8 cellular contexts compared by ENCODE assay signal in genomic region chr1:234373064-234373937, GRCh38. TPM values are rescaled to one million over a fixed set of nuclear protein-coding genes. Genes with fewer than 3 reads are reported as not detected.
DNase-seq lines count a peak whose midpoint lies in the region; ATAC-seq and TF ChIP-seq lines count a peak whose summit lies in the region.

A gene with protein sequence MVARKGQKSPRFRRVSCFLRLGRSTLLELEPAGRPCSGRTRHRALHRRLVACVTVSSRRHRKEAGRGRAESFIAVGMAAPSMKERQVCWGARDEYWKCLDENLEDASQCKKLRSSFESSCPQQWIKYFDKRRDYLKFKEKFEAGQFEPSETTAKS (plus strand): TSS chr1:234373456. CDS start chr1:234373467, 11 bp downstream.

- H3K27me3 Mint-ChIP-seq in H9 (ENCODE audit: low read depth) = peaks cover 19% of the 10 kb centered on the region
- peaks cover 38% of the 10 kb centered on the region for H3K27me3 Mint-ChIP-seq in nephron progenitor cell (ENCODE audit: low read depth, poor library complexity)
- H3K27me3 Mint-ChIP-seq in stimulated activated naive CD8-positive, alpha-beta T cell treated with anti-CD3 and anti-CD28 coated beads, Interleukin-15, amount 100 ng/mL, for 72 hours = no peaks in the 10 kb centered on the region

- peak within 1 kb of the TSS; percentile 95 to 98 for H3K4me3 Mint-ChIP-seq in H9
- H3K4me3 Mint-ChIP-seq in nephron progenitor cell = peak within 1 kb of the TSS; percentile 99
- peak within 1 kb of the TSS; percentile 89 to 97 for H3K4me3 Mint-ChIP-seq in stimulated activated naive CD8-positive, alpha-beta T cell treated with anti-CD3 and anti-CD28 coated beads, Interleukin-15, amount 100 ng/mL, for 72 hours

- H2BK20ac ChIP-seq in H9 (ENCODE audit: low read depth, low read length, poor library complexity, severe bottlenecking) = no peak within 1 kb of the TSS

- no peak within 1 kb of the TSS for H4K91ac ChIP-seq in H9 (ENCODE audit: insufficient read length, low read depth, low read length)

- peak; percentile 92 for ATAC-seq in stimulated activated naive CD8-positive, alpha-beta T cell treated with anti-CD3 and anti-CD28 coated beads, Interleukin-15, amount 100 ng/mL, for 72 hours

- H3K9ac ChIP-seq in ES-I3 (ENCODE audit: low read depth, low read length) (peak within 1 kb of the TSS; percentile 76), H9 (ENCODE audit: extremely low read depth, insufficient read length, low read length) (peak within 1 kb of the TSS; percentile 92)

- no peaks in the 10 kb centered on the region for H3K9me3 ChIP-seq in ES-I3 (ENCODE audit: control insufficient read depth, insufficient read depth, low read length)
- no peaks in the 10 kb centered on the region for H3K9me3 ChIP-seq in H9 (ENCODE audit: control insufficient read depth, low read depth, low read length)
- no peaks in the 10 kb centered on the region for H3K9me3 ChIP-seq in MG63

- no peak within 1 kb of the TSS for H2AK5ac ChIP-seq in H9 (ENCODE audit: insufficient read length, low read length)

- H2AFZ ChIP-seq in H9 (ENCODE audit: low read length) = peak within 1 kb of the TSS; percentile 86

- no peak within 1 kb of the TSS for H2BK5ac ChIP-seq in H9 (ENCODE audit: insufficient read length, low read length)

- H3K9me3 Mint-ChIP-seq in H9 (no peaks in the 10 kb centered on the region), nephron progenitor cell (no peaks in the 10 kb centered on the region)
- H3K9me3 Mint-ChIP-seq in stimulated activated naive CD8-positive, alpha-beta T cell treated with anti-CD3 and anti-CD28 coated beads, Interleukin-15, amount 100 ng/mL, for 72 hours = no peaks in the 10 kb centered on the region

- H3K36me3 ChIP-seq in ES-I3 (ENCODE audit: insufficient read depth, low read length) (peaks cover 9% of the 10 kb centered on the region), MG63 (peaks cover 37% of the 10 kb centered on the region)

- H3K4me1 Mint-ChIP-seq in H9 = peaks cover 10 to 14% of the 10 kb centered on the region in 2 experiments
- peaks cover 32% of the 10 kb centered on the region for H3K4me1 Mint-ChIP-seq in nephron progenitor cell
- H3K4me1 Mint-ChIP-seq in stimulated activated naive CD8-positive, alpha-beta T cell treated with anti-CD3 and anti-CD28 coated beads, Interleukin-15, amount 100 ng/mL, for 72 hours = peaks cover 49% of the 10 kb centered on the region

- H3K4me1 ChIP-seq in ES-I3 (ENCODE audit: insufficient read depth, low read length) (no peaks in the 10 kb centered on the region), H9 (ENCODE audit: insufficient read depth, low read length) (peaks cover 3% of the 10 kb centered on the region; the same call in 1 of the 2 replicates)

- H3K23me2 ChIP-seq in H9 (ENCODE audit: insufficient read length, low read depth, low read length, poor library complexity, severe bottlenecking) = no peaks in the 10 kb centered on the region

- DNase-seq in H9 (peak; percentile 92), MG63 (peak; percentile 93), SHP77 treated with DMSO at 0.1 percent for 48 hours (lab: John Stamatoyannopoulos, UW) (peak; percentile 92), fibroblast of the conjunctiva (ENCODE audit: low read depth) (peak; percentile 93), nephron progenitor cell (peak; percentile 81)
- peak; percentile 95 for DNase-seq in activated effector memory CD4-positive, alpha-beta T cell treated with anti-CD3 and anti-CD28 coated beads, Interleukin-2, amount 50 U/mL, for 16 hours
- DNase-seq in stimulated activated naive CD8-positive, alpha-beta T cell treated with anti-CD3 and anti-CD28 coated beads, Interleukin-15, amount 100 ng/mL, for 72 hours = peak; percentile 93

- H3T11ph ChIP-seq in H9 (ENCODE audit: low read length) = no peak within 1 kb of the TSS

- H3K27ac ChIP-seq in H9 (ENCODE audit: insufficient read length, low read depth, low read length) = peak within 1 kb of the TSS; percentile 77

- no peak for TF ChIP-seq CTCF in H9 (conservative IDR thresholded peaks at IDR 0.05)
- TF ChIP-seq CTCF in nephron progenitor cell (IDR thresholded peaks at IDR 0.05) = no peak

- H3K14ac ChIP-seq in H9 (ENCODE audit: insufficient read depth, low read length) = peak within 1 kb of the TSS; percentile 79

- no peak within 1 kb of the TSS for H2BK15ac ChIP-seq in H9 (ENCODE audit: low read depth, low read length)

- no peak within 1 kb of the TSS for H3K4ac ChIP-seq in H9 (ENCODE audit: low read depth, low read length)

- no peak within 1 kb of the TSS for H4K5ac ChIP-seq in H9 (ENCODE audit: insufficient read length, low read depth, low read length)

- no peak within 1 kb of the TSS for H4K8ac ChIP-seq in H9 (replicated peaks; ENCODE audit: insufficient read length, low read depth, low read length)

- H3K36me3 Mint-ChIP-seq in H9 (ENCODE audit: insufficient read depth in 1 of 3, low read depth in 3 of 3) = peaks cover 20 to 38% (median 32%) of the 10 kb centered on the region in 3 experiments
- peaks cover 28% of the 10 kb centered on the region for H3K36me3 Mint-ChIP-seq in nephron progenitor cell (ENCODE audit: low read depth)

- no peaks in the 10 kb centered on the region for H4K20me1 ChIP-seq in H9 (ENCODE audit: control insufficient read depth, insufficient read depth, insufficient read length)

- no peak within 1 kb of the TSS for H3K23ac ChIP-seq in H9 (ENCODE audit: insufficient read length, low read depth, low read length)

- no peak within 1 kb of the TSS for H3K56ac ChIP-seq in H9 (ENCODE audit: insufficient read length, low read depth, low read length)

- no peak within 1 kb of the TSS for H2BK12ac ChIP-seq in H9 (ENCODE audit: insufficient read length, low read depth, low read length)

- H3K18ac ChIP-seq in H9 (ENCODE audit: insufficient read length, low read depth, low read length) = peak within 1 kb of the TSS; percentile 66

- H3K4me2 ChIP-seq in H9 (ENCODE audit: insufficient read depth, insufficient read length, low read length) = peak within 1 kb of the TSS; percentile 46

- H3K4me3 ChIP-seq in MG63 = peak within 1 kb of the TSS; percentile 93

- no CpG with 5 or more reads among the region's 62 CpGs for WGBS in H9 (ENCODE audit: extremely low coverage, insufficient read length, low lambda C conversion rate)

- no peak within 1 kb of the TSS for H2BK120ac ChIP-seq in H9 (ENCODE audit: low read depth, low read length, poor library complexity, severe bottlenecking)

- peaks cover 3% of the 10 kb centered on the region; the same call in 1 of the 2 replicates for H3K79me2 ChIP-seq in H9 (ENCODE audit: insufficient read depth, low read length)

- peak within 1 kb of the TSS; percentile 96 to 99 (median 99) for H3K27ac Mint-ChIP-seq in H9
- H3K27ac Mint-ChIP-seq in nephron progenitor cell = peak within 1 kb of the TSS; percentile 99
- H3K27ac Mint-ChIP-seq in stimulated activated naive CD8-positive, alpha-beta T cell treated with anti-CD3 and anti-CD28 coated beads, Interleukin-15, amount 100 ng/mL, for 72 hours = peak within 1 kb of the TSS; percentile 100

- H3K27me3 ChIP-seq in H9 (ENCODE audit: insufficient read depth, low read length) (no peaks in the 10 kb centered on the region), MG63 (no peaks in the 10 kb centered on the region)

- no peaks in the 10 kb centered on the region for H3K79me1 ChIP-seq in H9 (ENCODE audit: insufficient read depth, low read depth, low read length, poor library complexity, severe bottlenecking)

RNA-seq across cellular contexts. Expression of the gene that starts here (rescaled TPM):
- total RNA-seq in H9 (2021) = 42.3 and 50.3 TPM in 2 replicates
- 78.1 and 130 TPM in 2 replicates for total RNA-seq in MG63 (2014; rRNA removed; shearing (Covaris generic); ENCODE audit: low replicate concordance)

Comparison
In these comparisons a context has a peak if more than half of its experiments do, and no peak if none do; other contexts are left out.
1. Peak in every context shown above with its lines: DNase-seq, ATAC-seq, H3K4me3 ChIP-seq and H3K27ac ChIP-seq.